In genomic region chr5:145825751-145826180, GRCh38 we compare ENCODE assay signal across 10 cellular contexts. TPM values are rescaled to one million over a fixed set of nuclear protein-coding genes. Genes with fewer than 3 reads are reported as not detected.
DNase-seq lines count a peak whose midpoint lies in the region; FAIRE-seq and TF ChIP-seq lines count a peak whose summit lies in the region.
"Had no signal": no experiment of that assay in that cellular context is flagged by ENCODE, and none has a peak within 500 bp of the region (broad histone marks: within the 10 kb centered on the region; RNA-seq: fewer than 3 reads in every experiment).

No MANE protein-coding gene starts in this region.

- peak; percentile 84 for FAIRE-seq in GM19239 (lab: Jason Lieb, UNC)

- H3K36me3 Mint-ChIP-seq in CD4-positive, alpha-beta memory T cell, result no peaks in the 10 kb centered on the region
- H3K36me3 Mint-ChIP-seq in endothelial cell (ENCODE audit: low read depth, unreplicated experiment) (no peaks in the 10 kb centered on the region), osteocyte (ENCODE audit: unreplicated experiment) (no peaks in the 10 kb centered on the region)
- H3K36me3 Mint-ChIP-seq: naive thymus-derived CD8-positive, alpha-beta T cell had no signal

- H3K4me1 ChIP-seq in CD4-positive, alpha-beta memory T cell (ENCODE audit: insufficient read depth, low read length), result no peaks in the 10 kb centered on the region

- no peak overlapping the region for H3K4me3 Mint-ChIP-seq in CD4-positive, alpha-beta memory T cell
- H3K4me3 Mint-ChIP-seq in endothelial cell (ENCODE audit: unreplicated experiment) (no peak overlapping the region), osteocyte (ENCODE audit: unreplicated experiment) (no peak overlapping the region)
- H3K4me3 Mint-ChIP-seq: naive thymus-derived CD8-positive, alpha-beta T cell had no signal

- no peaks in the 10 kb centered on the region for H3K9me3 Mint-ChIP-seq in CD4-positive, alpha-beta memory T cell
- H3K9me3 Mint-ChIP-seq in endothelial cell (ENCODE audit: unreplicated experiment) (no peaks in the 10 kb centered on the region), osteocyte (ENCODE audit: unreplicated experiment) (no peaks in the 10 kb centered on the region)
- H3K9me3 Mint-ChIP-seq: naive thymus-derived CD8-positive, alpha-beta T cell had no signal

- peaks cover 0 to 5% (median 2%) of the 10 kb centered on the region in 4 donors for H3K4me1 Mint-ChIP-seq in CD4-positive, alpha-beta memory T cell
- peaks cover 9% of the 10 kb centered on the region for H3K4me1 Mint-ChIP-seq in endothelial cell (ENCODE audit: unreplicated experiment)
- peaks cover 16% of the 10 kb centered on the region for H3K4me1 Mint-ChIP-seq in osteocyte (ENCODE audit: unreplicated experiment)
- H3K4me1 Mint-ChIP-seq: naive thymus-derived CD8-positive, alpha-beta T cell had no signal

- no peaks in the 10 kb centered on the region for H3K27me3 Mint-ChIP-seq in CD4-positive, alpha-beta memory T cell
- H3K27me3 Mint-ChIP-seq in endothelial cell (ENCODE audit: unreplicated experiment) (peaks cover 4% of the 10 kb centered on the region), osteocyte (ENCODE audit: unreplicated experiment) (no peaks in the 10 kb centered on the region)

- H3K27me3 ChIP-seq in CD4-positive, alpha-beta memory T cell (ENCODE audit: insufficient read depth, low read length), result no peaks in the 10 kb centered on the region
- H3K27me3 ChIP-seq: SJSA1 had no signal

- TF ChIP-seq CTCF in endothelial cell (IDR thresholded peaks at IDR 0.05; ENCODE audit: unreplicated experiment) (peak; percentile 79), osteocyte (IDR thresholded peaks at IDR 0.05) (peak; percentile 91)

- no peaks in the 10 kb centered on the region for H3K36me3 ChIP-seq in CD4-positive, alpha-beta memory T cell (ENCODE audit: insufficient read depth, low read length)
- H3K36me3 ChIP-seq: SJSA1 had no signal

- no peaks in the 10 kb centered on the region for H3K9me3 ChIP-seq in CD4-positive, alpha-beta memory T cell (ENCODE audit: control insufficient read depth in 1 of 2, low read length in 2 of 2)
- H3K9me3 ChIP-seq: SJSA1 had no signal

- H3K27ac ChIP-seq in CD4-positive, alpha-beta memory T cell (ENCODE audit: low read depth, low read length), result no peak overlapping the region
- H3K27ac ChIP-seq: SJSA1 had no signal

- intact Hi-C loops in CD4-positive, alpha-beta memory T cell (cut with micrococcal nuclease), result loop anchor here (5.0 kb wide), 2 partner anchors 128 to 143 kb away; no protein-coding TSS in a partner anchor

- CTCF ChIA-PET in CD4-positive, alpha-beta memory T cell (lab: Charles Lee; ENCODE audit: partially characterized antibody), result interaction anchor here (0.8 to 3.6 kb wide), 11 partner anchors 10 to 1633 kb away, joined by 3 to 30 read pairs (median 5); partner anchors contain the start of gene PRELID2

- H3K4me3 ChIP-seq in CD4-positive, alpha-beta memory T cell (ENCODE audit: low read length in 2 of 2), result no peak overlapping the region
- H3K4me3 ChIP-seq: SJSA1 had no signal

- POLR2A ChIA-PET in CD4-positive, alpha-beta memory T cell (lab: Charles Lee; ENCODE audit: partially characterized antibody), result no interaction called here

- peak in 4 of 5 donors; percentile 14 to 26 (median 16) for DNase-seq in CD4-positive, alpha-beta memory T cell
- DNase-seq in GM19239 (ENCODE audit: insufficient read length, low spot score) (no peak), HT-29 (ENCODE audit: low spot score) (peak; percentile 65), OCI-M1 (lab: John Stamatoyannopoulos, UW) (peak; percentile 83), endothelial cell (ENCODE audit: low spot score) (peak; percentile 8), osteocyte (ENCODE audit: extremely low spot score, unreplicated experiment) (no peak), NCI-H187 treated with DMSO at 0.1 percent for 48 hours (lab: John Stamatoyannopoulos, UW) (no peak)
- no peak for DNase-seq in activated CD4-positive, CD25-positive, alpha-beta regulatory T cell treated with anti-CD3 and anti-CD28 coated beads, Interleukin-2, amount 50 U/mL, for 72 hours

- H3K27ac Mint-ChIP-seq in CD4-positive, alpha-beta memory T cell, result no peak overlapping the region
- no peak overlapping the region for H3K27ac Mint-ChIP-seq in endothelial cell (ENCODE audit: unreplicated experiment)
- H3K27ac Mint-ChIP-seq in osteocyte (ENCODE audit: unreplicated experiment), result no peak overlapping the region
- H3K27ac Mint-ChIP-seq: naive thymus-derived CD8-positive, alpha-beta T cell had no signal

RNA-seq across cellular contexts. Expression of gene PRELID2, which starts 9.4 kb away (rescaled TPM):
- 1 to 10 TPM; 2.1 to 3.1 TPM for total RNA-seq in CD4-positive, alpha-beta memory T cell
- 1 to 10 TPM; 1.7 to 2.2 TPM for polyA plus RNA-seq in CD4-positive, alpha-beta memory T cell
- total RNA-seq in HT-29 (2014; rRNA removed; shearing (Covaris generic)), result 49.7 and 55.9 TPM in 2 replicates
- total RNA-seq in endothelial cell (ENCODE audit: unreplicated experiment) (4.3 TPM), osteocyte (4.7 and 6.0 TPM in 2 replicates)
- total RNA-seq: naive thymus-derived CD8-positive, alpha-beta T cell had no signal

RNA-seq across cellular contexts. Expression of gene GRXCR2, which starts 47.0 kb away (rescaled TPM):
- not detected for total RNA-seq in CD4-positive, alpha-beta memory T cell
- not detected for polyA plus RNA-seq in CD4-positive, alpha-beta memory T cell
- total RNA-seq in HT-29 (2014; rRNA removed; shearing (Covaris generic)), result not detected in 2 replicates
- total RNA-seq in endothelial cell (ENCODE audit: unreplicated experiment) (not detected), osteocyte (not detected in 2 replicates)
- total RNA-seq: naive thymus-derived CD8-positive, alpha-beta T cell had no signal
- polyA plus RNA-seq: naive thymus-derived CD8-positive, alpha-beta T cell had no signal

Comparison
In these comparisons a context has a peak if more than half of its experiments do, and no peak if none do; other contexts are left out.
1. DNase-seq: peak in CD4-positive, alpha-beta memory T cell (4 of 5), HT-29 (single experiment), OCI-M1 (single experiment) and endothelial cell (single experiment); none in GM19239 (single experiment), osteocyte (single experiment), activated CD4-positive, CD25-positive, alpha-beta regulatory T cell treated with anti-CD3 and anti-CD28 coated beads, Interleukin-2, amount 50 U/mL, for 72 hours (single experiment) and NCI-H187 treated with DMSO at 0.1 percent for 48 hours (single experiment).